Comparison of ENCODE assay signal across 1 cellular context in genomic region chr1:196890668-196891067, GRCh38.
TF ChIP-seq lines count a peak whose summit lies in the region.

No MANE protein-coding gene starts in this region.

TF ChIP-seq in Ishikawa, 13 proteins besides CTCF, POLR2A, EP300 and RAD21 (continued from another document):
- TF ChIP-seq REST (IDR thresholded peaks at IDR 0.05; ENCODE audit: low read depth) (no peak), CREB1 (IDR thresholded peaks at IDR 0.05; ENCODE audit: low read depth) (no peak), CEBPB (IDR thresholded peaks at IDR 0.05) (no peak), ZBTB7A (IDR thresholded peaks at IDR 0.05; ENCODE audit: low read depth) (no peak), TCF12 (IDR thresholded peaks at IDR 0.05; ENCODE audit: low read depth) (no peak), EGR1 (IDR thresholded peaks at IDR 0.05) (no peak), TEAD4 (IDR thresholded peaks at IDR 0.05) (no peak), MAX (IDR thresholded peaks at IDR 0.05) (no peak), TAF1 (IDR thresholded peaks at IDR 0.05; ENCODE audit: low read depth) (no peak), USF1 (IDR thresholded peaks at IDR 0.05) (no peak), NFIC (IDR thresholded peaks at IDR 0.05) (no peak)
